In genomic region chr4:39637572-39638357, GRCh38 we compare ENCODE assay signal across 2 cellular contexts.
TF ChIP-seq lines count a peak whose summit lies in the region.

No MANE protein-coding gene starts in this region.

TF ChIP-seq in IMR-90, 13 proteins besides CTCF, POLR2A, EP300 and RAD21 (continued from another document):
- TF ChIP-seq RCOR1 (IDR thresholded peaks at IDR 0.05; ENCODE audit: insufficient replicate concordance, low read length) (no peak), MAFK (IDR thresholded peaks at IDR 0.05; ENCODE audit: low read depth, low read length) (no peak), SMC3 (IDR thresholded peaks at IDR 0.05; ENCODE audit: low read depth, low read length) (no peak; the same call in 1 of the 2 replicates), CEBPB (IDR thresholded peaks at IDR 0.05; ENCODE audit: low read depth, low read length) (no peak), MXI1 (IDR thresholded peaks at IDR 0.05; ENCODE audit: borderline replicate concordance, low read depth, low read length) (0 out of 2 replicates have a peak, but pooled peaks have one; percentile 16), BHLHE40 (IDR thresholded peaks at IDR 0.05; ENCODE audit: low read depth, low read length) (no peak)
- TF ChIP-seq, protein P1, sequence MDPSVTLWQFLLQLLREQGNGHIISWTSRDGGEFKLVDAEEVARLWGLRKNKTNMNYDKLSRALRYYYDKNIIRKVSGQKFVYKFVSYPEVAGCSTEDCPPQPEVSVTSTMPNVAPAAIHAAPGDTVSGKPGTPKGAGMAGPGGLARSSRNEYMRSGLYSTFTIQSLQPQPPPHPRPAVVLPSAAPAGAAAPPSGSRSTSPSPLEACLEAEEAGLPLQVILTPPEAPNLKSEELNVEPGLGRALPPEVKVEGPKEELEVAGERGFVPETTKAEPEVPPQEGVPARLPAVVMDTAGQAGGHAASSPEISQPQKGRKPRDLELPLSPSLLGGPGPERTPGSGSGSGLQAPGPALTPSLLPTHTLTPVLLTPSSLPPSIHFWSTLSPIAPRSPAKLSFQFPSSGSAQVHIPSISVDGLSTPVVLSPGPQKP (IDR thresholded peaks at IDR 0.05; ENCODE audit: borderline replicate concordance, low read depth, low read length), result no peak
TF ChIP-seq in IMR-90: peak in this region for 1.

TF ChIP-seq in SK-N-SH, 30 proteins besides CTCF, POLR2A, EP300 and RAD21 (continued from another document):
- TF ChIP-seq SMC3 (IDR thresholded peaks at IDR 0.05; ENCODE audit: low read depth, low read length) (0 out of 2 replicates have a peak, but pooled peaks have one; percentile 2), TAF1 (IDR thresholded peaks at IDR 0.05; ENCODE audit: borderline replicate concordance, low read depth, low read length) (0 out of 2 replicates have a peak, but pooled peaks have one; percentile 35), MEF2A (IDR thresholded peaks at IDR 0.05; ENCODE audit: borderline replicate concordance, low read depth) (no peak), POLR2AphosphoS5 (IDR thresholded peaks at IDR 0.05; ENCODE audit: low read depth, low read length) (no peak), PBX3 (IDR thresholded peaks at IDR 0.05) (no peak), ELF1 (IDR thresholded peaks at IDR 0.05) (no peak), TEAD4 (IDR thresholded peaks at IDR 0.05; ENCODE audit: borderline replicate concordance, insufficient read depth) (0 out of 2 replicates have a peak, but pooled peaks have one; percentile 13), RCOR1 (IDR thresholded peaks at IDR 0.05; ENCODE audit: low read length) (0 out of 2 replicates have a peak, but pooled peaks have one; percentile 40), RXRA (IDR thresholded peaks at IDR 0.05; ENCODE audit: borderline replicate concordance, low read depth) (no peak), FOSL2 (IDR thresholded peaks at IDR 0.05; ENCODE audit: borderline replicate concordance, low read depth) (no peak), ZBTB33 (IDR thresholded peaks at IDR 0.05; ENCODE audit: borderline replicate concordance, low read depth) (no peak), TCF12 (IDR thresholded peaks at IDR 0.05) (no peak), RFX5 (IDR thresholded peaks at IDR 0.05; ENCODE audit: low read length) (no peak)
- TF ChIP-seq, protein P2, sequence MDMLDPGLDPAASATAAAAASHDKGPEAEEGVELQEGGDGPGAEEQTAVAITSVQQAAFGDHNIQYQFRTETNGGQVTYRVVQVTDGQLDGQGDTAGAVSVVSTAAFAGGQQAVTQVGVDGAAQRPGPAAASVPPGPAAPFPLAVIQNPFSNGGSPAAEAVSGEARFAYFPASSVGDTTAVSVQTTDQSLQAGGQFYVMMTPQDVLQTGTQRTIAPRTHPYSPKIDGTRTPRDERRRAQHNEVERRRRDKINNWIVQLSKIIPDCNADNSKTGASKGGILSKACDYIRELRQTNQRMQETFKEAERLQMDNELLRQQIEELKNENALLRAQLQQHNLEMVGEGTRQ (IDR thresholded peaks at IDR 0.05; ENCODE audit: borderline replicate concordance, low read depth, low read length), result no peak
- TF ChIP-seq, protein P3, sequence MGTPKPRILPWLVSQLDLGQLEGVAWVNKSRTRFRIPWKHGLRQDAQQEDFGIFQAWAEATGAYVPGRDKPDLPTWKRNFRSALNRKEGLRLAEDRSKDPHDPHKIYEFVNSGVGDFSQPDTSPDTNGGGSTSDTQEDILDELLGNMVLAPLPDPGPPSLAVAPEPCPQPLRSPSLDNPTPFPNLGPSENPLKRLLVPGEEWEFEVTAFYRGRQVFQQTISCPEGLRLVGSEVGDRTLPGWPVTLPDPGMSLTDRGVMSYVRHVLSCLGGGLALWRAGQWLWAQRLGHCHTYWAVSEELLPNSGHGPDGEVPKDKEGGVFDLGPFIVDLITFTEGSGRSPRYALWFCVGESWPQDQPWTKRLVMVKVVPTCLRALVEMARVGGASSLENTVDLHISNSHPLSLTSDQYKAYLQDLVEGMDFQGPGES (IDR thresholded peaks at IDR 0.05; ENCODE audit: low read depth, low read length), result no peak
